Comparison of ENCODE assay signal across 1 cellular context in genomic region chr6:139748353-139749146, GRCh38.
TF ChIP-seq lines count a peak whose summit lies in the region.

No MANE protein-coding gene starts in this region.

TF ChIP-seq in SK-N-SH, 30 proteins besides CTCF, POLR2A, EP300 and RAD21 (continued from another document):
- no peak for TF ChIP-seq REST (IDR thresholded peaks at IDR 0.05; ENCODE audit: low read depth, low read length)
- TF ChIP-seq SMC3 (IDR thresholded peaks at IDR 0.05; ENCODE audit: low read depth, low read length): no peak
- no peak for TF ChIP-seq POLR2AphosphoS5 (IDR thresholded peaks at IDR 0.05; ENCODE audit: low read depth, low read length)
- TF ChIP-seq TEAD4 (IDR thresholded peaks at IDR 0.05; ENCODE audit: borderline replicate concordance, insufficient read depth): no peak
- no peak for TF ChIP-seq JUND (IDR thresholded peaks at IDR 0.05)
- no peak for TF ChIP-seq EZH2phosphoT487 (IDR thresholded peaks at IDR 0.05; ENCODE audit: borderline replicate concordance, low read depth)
- TF ChIP-seq CHD2 (IDR thresholded peaks at IDR 0.05; ENCODE audit: low read length, partially characterized antibody): no peak
- TF ChIP-seq RXRA (IDR thresholded peaks at IDR 0.05; ENCODE audit: borderline replicate concordance, low read depth): no peak
- TF ChIP-seq SIN3A (IDR thresholded peaks at IDR 0.05; ENCODE audit: borderline replicate concordance, low read depth, low read length): no peak
- TF ChIP-seq FOSL2 (IDR thresholded peaks at IDR 0.05; ENCODE audit: borderline replicate concordance, low read depth): no peak
- TF ChIP-seq TCF12 (IDR thresholded peaks at IDR 0.05): no peak
- TF ChIP-seq FOXM1 (IDR thresholded peaks at IDR 0.05; ENCODE audit: low read depth): no peak
- no peak for TF ChIP-seq USF2 (IDR thresholded peaks at IDR 0.05; ENCODE audit: borderline replicate concordance, low read depth, low read length)
- TF ChIP-seq NRF1 (IDR thresholded peaks at IDR 0.05; ENCODE audit: low read depth, low read length): no peak
- TF ChIP-seq YY1 (IDR thresholded peaks at IDR 0.05; ENCODE audit: low read depth): no peak
